In genomic region chr10:120656121-120656520, GRCh38 we compare ENCODE assay signal across 25 cellular contexts.
"Had no signal": no experiment of that assay in that cellular context is flagged by ENCODE, and none has a peak within 500 bp of the region (broad histone marks: within the 10 kb centered on the region; RNA-seq: fewer than 3 reads in every experiment).

No MANE protein-coding gene starts in this region.

- H3K4me3 ChIP-seq: gastrocnemius medialis, lower lobe of right lung, ovary, psoas muscle, sigmoid colon, stomach, thyroid gland, vagina had no signal

- H3K36me3 Mint-ChIP-seq: natural killer cell; stimulated activated effector memory CD8-positive, alpha-beta T cell treated with anti-CD3 and anti-CD28 coated beads, Interleukin-12 subunit alpha, Interleukin-12 subunit beta, amount 100 ng/mL, for 72 hours had no signal

- H3K4me1 Mint-ChIP-seq: stimulated activated effector memory CD8-positive, alpha-beta T cell treated with anti-CD3 and anti-CD28 coated beads, Interleukin-12 subunit alpha, Interleukin-12 subunit beta, amount 100 ng/mL, for 72 hours had no signal

- ATAC-seq: esophagus mucosa; gastrocnemius medialis; left ventricle myocardium superior; lower lobe of right lung; psoas muscle; right cardiac atrium; stimulated activated effector memory CD8-positive, alpha-beta T cell treated with anti-CD3 and anti-CD28 coated beads, Interleukin-12 subunit alpha, Interleukin-12 subunit beta, amount 100 ng/mL, for 72 hours had no signal

- H3K27ac Mint-ChIP-seq: endodermal cell; natural killer cell; stimulated activated effector memory CD8-positive, alpha-beta T cell treated with anti-CD3 and anti-CD28 coated beads, Interleukin-12 subunit alpha, Interleukin-12 subunit beta, amount 100 ng/mL, for 72 hours had no signal

- DNase-seq: dermis blood vessel endothelial cell; effector CD4-positive, alpha-beta T cell; endodermal cell; foreskin fibroblast; gastrocnemius medialis; head of caudate nucleus; left ventricle myocardium superior; lower lobe of right lung; natural killer cell; occipital lobe; ovary; posterior cingulate gyrus; psoas muscle; right cardiac atrium; sigmoid colon; stimulated activated CD4-positive, alpha-beta T cell treated with anti-CD3 and anti-CD28 coated beads, Interleukin-2, amount 100 ng/mL, for 24 hours; stimulated activated CD4-positive, alpha-beta T cell treated with anti-CD3 and anti-CD28 coated beads, Interleukin-4, amount 100 ng/mL, for 24 hours; stimulated activated naive CD4-positive, alpha-beta T cell treated with Interleukin-2 at 50 U/mL for 16 hours; stomach; thyroid gland; trophoblast cell had no signal

- H3K27ac ChIP-seq: epithelial cell of prostate, gastrocnemius medialis, lower lobe of right lung, ovary, psoas muscle, sigmoid colon, stomach, thyroid gland, vagina had no signal

- H3K4me3 Mint-ChIP-seq: endodermal cell; natural killer cell; stimulated activated effector memory CD8-positive, alpha-beta T cell treated with anti-CD3 and anti-CD28 coated beads, Interleukin-12 subunit alpha, Interleukin-12 subunit beta, amount 100 ng/mL, for 72 hours had no signal

- H3K27me3 ChIP-seq: gastrocnemius medialis, ovary, sigmoid colon, stomach, thyroid gland, vagina had no signal

- H3K9me3 Mint-ChIP-seq: endodermal cell, natural killer cell had no signal
